In the genomic region with DNA sequence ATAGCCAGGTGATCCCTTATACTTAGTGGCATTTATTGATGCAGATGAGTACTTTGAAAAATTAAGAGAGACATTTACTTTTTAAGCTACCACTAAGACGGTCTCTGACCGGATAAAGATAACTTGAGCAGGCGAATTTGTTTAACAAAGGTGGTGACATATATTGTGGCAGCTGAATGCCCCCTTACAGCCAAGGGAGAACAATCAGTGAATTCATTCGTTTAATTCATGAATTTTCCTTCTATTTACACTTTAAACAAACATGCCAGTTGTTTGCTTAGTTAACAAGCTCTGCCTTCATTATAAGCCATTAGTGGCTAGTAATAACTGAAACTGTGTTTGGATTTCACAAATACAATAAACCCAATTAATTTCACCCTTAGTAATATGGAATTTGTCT, we compare ENCODE assay signal across 12 cellular contexts.
DNase-seq lines count a peak whose midpoint lies in the region; ATAC-seq, FAIRE-seq and TF ChIP-seq lines count a peak whose summit lies in the region.
"Had no signal": no experiment of that assay in that cellular context is flagged by ENCODE, and none has a peak within 500 bp of the region (broad histone marks: within the 10 kb centered on the region; RNA-seq: fewer than 3 reads in every experiment).

No MANE protein-coding gene starts in this region.

- no peaks in the 10 kb centered on the region for H3K27me3 ChIP-seq in MG63

- TF ChIP-seq CTCF in VCaP (conservative IDR thresholded peaks at IDR 0.05): no peak

- intact Hi-C loops in activated T-helper 2 cell treated with anti-CD3 and anti-CD28 coated beads, Interferon-gamma antibody, Interleukin-2, Interleukin-4, amounts not matched to agents 10 μg/mL and 5 μg/mL and 100 μg/mL, durations not matched to agents 14 hours and 24 hours and 36 hours (cut with micrococcal nuclease): no loop called here

- ATAC-seq in GM21529 (IDR thresholded peaks at IDR 0.05; ENCODE audit: unreplicated experiment): no peak
- ATAC-seq: GM12878, T-helper 17 cell had no signal

- H3K27me3 Mint-ChIP-seq in activated T-helper 2 cell treated with anti-CD3 and anti-CD28 coated beads, Interferon-gamma antibody, Interleukin-2, Interleukin-4, amounts not matched to agents 10 μg/mL and 5 μg/mL and 100 μg/mL, durations not matched to agents 14 hours and 24 hours and 36 hours (ENCODE audit: low read depth): no peaks in the 10 kb centered on the region
- H3K27me3 Mint-ChIP-seq: activated naive CD4-positive, alpha-beta T cell treated with anti-CD3 and anti-CD28 coated beads, Interleukin-2, amount 50 U/mL, for 24 hours; T-helper 17 cell had no signal

- no peaks in the 10 kb centered on the region; the same call in 1 of the 2 replicates for H3K36me3 ChIP-seq in MG63

- H3K9me3 ChIP-seq in MG63: no peaks in the 10 kb centered on the region

- FAIRE-seq in islet of Langerhans (lab: Jason Lieb, UNC): peak; percentile 98
- FAIRE-seq: D721Med, GM12878 had no signal

- no peak overlapping the region for H3K27ac Mint-ChIP-seq in activated T-helper 2 cell treated with anti-CD3 and anti-CD28 coated beads, Interferon-gamma antibody, Interleukin-2, Interleukin-4, amounts not matched to agents 10 μg/mL and 5 μg/mL and 100 μg/mL, durations not matched to agents 14 hours and 24 hours and 36 hours
- H3K27ac Mint-ChIP-seq: activated naive CD4-positive, alpha-beta T cell treated with anti-CD3 and anti-CD28 coated beads, Interleukin-2, amount 50 U/mL, for 24 hours; T-helper 17 cell had no signal

- no peaks in the 10 kb centered on the region for H3K36me3 Mint-ChIP-seq in activated T-helper 2 cell treated with anti-CD3 and anti-CD28 coated beads, Interferon-gamma antibody, Interleukin-2, Interleukin-4, amounts not matched to agents 10 μg/mL and 5 μg/mL and 100 μg/mL, durations not matched to agents 14 hours and 24 hours and 36 hours (ENCODE audit: low read depth)

- peak; percentile 86 for DNase-seq in NCI-H1105 treated with DMSO at 0.1 percent for 48 hours (lab: John Stamatoyannopoulos, UW)
- DNase-seq in superior temporal gyrus (ENCODE audit: extremely low spot score): peak; percentile 95
- DNase-seq in activated T-helper 2 cell treated with anti-CD3 and anti-CD28 coated beads, Interferon-gamma antibody, Interleukin-2, Interleukin-4, amounts not matched to agents 10 μg/mL and 5 μg/mL and 100 μg/mL, durations not matched to agents 14 hours and 24 hours and 36 hours (ENCODE audit: low spot score): no peak
- no peak for DNase-seq in MG63
- DNase-seq: activated CD4-positive, alpha-beta T cell treated with anti-CD3 and anti-CD28 coated beads, Interleukin-2, amount 50 U/mL, for 48 hours; T-helper 17 cell had no signal

- peaks cover 2% of the 10 kb centered on the region for H3K4me1 Mint-ChIP-seq in activated T-helper 2 cell treated with anti-CD3 and anti-CD28 coated beads, Interferon-gamma antibody, Interleukin-2, Interleukin-4, amounts not matched to agents 10 μg/mL and 5 μg/mL and 100 μg/mL, durations not matched to agents 14 hours and 24 hours and 36 hours (ENCODE audit: low read depth)
- H3K4me1 Mint-ChIP-seq: activated naive CD4-positive, alpha-beta T cell treated with anti-CD3 and anti-CD28 coated beads, Interleukin-2, amount 50 U/mL, for 24 hours had no signal

- H3K4me3 ChIP-seq in MG63: no peak overlapping the region
- H3K4me3 ChIP-seq: GM12878 had no signal

- no peaks in the 10 kb centered on the region for H3K9me3 Mint-ChIP-seq in activated T-helper 2 cell treated with anti-CD3 and anti-CD28 coated beads, Interferon-gamma antibody, Interleukin-2, Interleukin-4, amounts not matched to agents 10 μg/mL and 5 μg/mL and 100 μg/mL, durations not matched to agents 14 hours and 24 hours and 36 hours
- H3K9me3 Mint-ChIP-seq: activated naive CD4-positive, alpha-beta T cell treated with anti-CD3 and anti-CD28 coated beads, Interleukin-2, amount 50 U/mL, for 24 hours had no signal

- H3K27ac ChIP-seq in VCaP: peak overlapping the region; percentile 91

- no peak overlapping the region for H3K4me3 Mint-ChIP-seq in activated T-helper 2 cell treated with anti-CD3 and anti-CD28 coated beads, Interferon-gamma antibody, Interleukin-2, Interleukin-4, amounts not matched to agents 10 μg/mL and 5 μg/mL and 100 μg/mL, durations not matched to agents 14 hours and 24 hours and 36 hours (ENCODE audit: low read depth)
- H3K4me3 Mint-ChIP-seq: activated naive CD4-positive, alpha-beta T cell treated with anti-CD3 and anti-CD28 coated beads, Interleukin-2, amount 50 U/mL, for 24 hours; T-helper 17 cell had no signal

Comparison
In these comparisons a context has a peak if more than half of its experiments do, and no peak if none do; other contexts are left out.
1. DNase-seq: peak in NCI-H1105 treated with DMSO at 0.1 percent for 48 hours (single experiment) and superior temporal gyrus (single experiment); none in activated T-helper 2 cell treated with anti-CD3 and anti-CD28 coated beads, Interferon-gamma antibody, Interleukin-2, Interleukin-4, amounts not matched to agents 10 μg/mL and 5 μg/mL and 100 μg/mL, durations not matched to agents 14 hours and 24 hours and 36 hours (single experiment) and MG63 (single experiment).